23 cellular contexts compared by ENCODE assay signal in the genomic region with DNA sequence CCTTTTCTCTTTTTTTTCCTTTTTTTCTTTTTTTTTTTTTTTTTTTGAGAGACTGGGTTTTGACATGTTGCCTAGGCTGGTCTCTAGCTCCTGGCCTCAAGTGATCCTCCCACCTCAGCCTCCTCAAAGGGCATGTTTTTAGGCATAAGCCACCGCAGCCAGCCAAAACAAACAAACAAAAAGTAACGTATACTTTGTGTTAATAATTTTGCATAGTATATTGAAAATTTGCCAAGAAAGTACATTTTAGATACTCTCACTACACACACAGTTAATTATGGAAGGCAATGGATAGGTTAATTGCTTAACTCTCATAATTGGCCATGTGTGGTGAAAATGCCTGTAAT. TPM values are rescaled to one million over a fixed set of nuclear protein-coding genes. Genes with fewer than 3 reads are reported as not detected.
A peak's percentile ranks its signal among the peaks of the same experiment; 100 is the strongest.
DNase-seq lines count a peak whose midpoint lies in the region; ATAC-seq, FAIRE-seq and TF ChIP-seq lines count a peak whose summit lies in the region.
"Had no signal": no experiment of that assay in that cellular context is flagged by ENCODE, and none has a peak within 500 bp of the region (broad histone marks: within the 10 kb centered on the region; RNA-seq: fewer than 3 reads in every experiment).

No MANE protein-coding gene starts in this region.

- H3K9me3 ChIP-seq in kidney (ENCODE audit: control insufficient read depth in 1 of 2, low read length in 2 of 2): no peaks in the 10 kb centered on the region
- H3K9me3 ChIP-seq: gastroesophageal sphincter, neutrophil, SJCRH30 had no signal

- H3K79me2 ChIP-seq in GM23338 (replicated peaks; ENCODE audit: insufficient read depth): peaks cover 28% of the 10 kb centered on the region

- no peaks in the 10 kb centered on the region for H3K27me3 Mint-ChIP-seq in activated CD8-positive, alpha-beta T cell treated with anti-CD3 and anti-CD28 coated beads for 36 hours
- no peaks in the 10 kb centered on the region for H3K27me3 Mint-ChIP-seq in activated CD8-positive, alpha-beta T cell treated with anti-CD3 and anti-CD28 coated beads, Interleukin-2, amount 10 ng/mL, durations not matched to agents 7 days and 5 days (ENCODE audit: low read depth)
- H3K27me3 Mint-ChIP-seq in GM23338 (ENCODE audit: insufficient read depth, low read depth, poor library complexity) (peaks cover 12% of the 10 kb centered on the region), osteocyte (ENCODE audit: unreplicated experiment) (no peaks in the 10 kb centered on the region)
- H3K27me3 Mint-ChIP-seq in activated naive CD8-positive, alpha-beta T cell treated with anti-CD3 and anti-CD28 coated beads for 36 hours: no peaks in the 10 kb centered on the region
- H3K27me3 Mint-ChIP-seq: CD4-positive, alpha-beta memory T cell had no signal

- CTCF ChIA-PET in activated CD8-positive, alpha-beta T cell treated with anti-CD3 and anti-CD28 coated beads for 36 hours (lab: Charles Lee): no interaction called here
- CTCF ChIA-PET in activated CD8-positive, alpha-beta T cell treated with anti-CD3 and anti-CD28 coated beads, Interleukin-2, amount 10 ng/mL, durations not matched to agents 7 days and 5 days (lab: Charles Lee): no interaction called here

- POLR2A ChIA-PET in activated CD8-positive, alpha-beta T cell treated with anti-CD3 and anti-CD28 coated beads for 36 hours (lab: Charles Lee): interaction anchor here (0.6 kb wide), 1 partner anchor 30 kb away, joined by 3 read pairs; no protein-coding TSS in a partner anchor
- POLR2A ChIA-PET in activated CD8-positive, alpha-beta T cell treated with anti-CD3 and anti-CD28 coated beads, Interleukin-2, amount 10 ng/mL, durations not matched to agents 7 days and 5 days (lab: Charles Lee): no interaction called here

- H3K4me3 ChIP-seq in GM23338 (no peak overlapping the region), kidney (ENCODE audit: low read length in 2 of 2) (no peak overlapping the region)

- H3K4me3 Mint-ChIP-seq in activated CD8-positive, alpha-beta T cell treated with anti-CD3 and anti-CD28 coated beads for 36 hours: peak overlapping the region; percentile 17
- H3K4me3 Mint-ChIP-seq in activated CD8-positive, alpha-beta T cell treated with anti-CD3 and anti-CD28 coated beads, Interleukin-2, amount 10 ng/mL, durations not matched to agents 7 days and 5 days: no peak overlapping the region
- H3K4me3 Mint-ChIP-seq in GM23338 (peak overlapping the region; percentile 46; the same call in 1 of the 3 replicates), osteocyte (ENCODE audit: unreplicated experiment) (peak overlapping the region; percentile 18)
- H3K4me3 Mint-ChIP-seq in activated naive CD8-positive, alpha-beta T cell treated with anti-CD3 and anti-CD28 coated beads for 36 hours: peak overlapping the region; percentile 14

- H3K4me1 ChIP-seq in GM23338 (ENCODE audit: insufficient read depth): peaks cover 10% of the 10 kb centered on the region; the same call in 1 of the 2 replicates
- peaks cover 14 to 25% of the 10 kb centered on the region in 2 donors for H3K4me1 ChIP-seq in kidney (ENCODE audit: control insufficient read depth in 1 of 2, insufficient read depth in 1 of 2, low read depth in 1 of 2, low read length in 2 of 2)

- no peaks in the 10 kb centered on the region for H3K36me3 ChIP-seq in GM23338 (ENCODE audit: insufficient read depth)
- no peaks in the 10 kb centered on the region for H3K36me3 ChIP-seq in kidney (ENCODE audit: control insufficient read depth in 1 of 2, insufficient read depth in 2 of 2, low read length in 2 of 2)
- H3K36me3 ChIP-seq: gastroesophageal sphincter, neutrophil, SJCRH30 had no signal

- peaks cover 26% of the 10 kb centered on the region for H3K4me1 Mint-ChIP-seq in activated CD8-positive, alpha-beta T cell treated with anti-CD3 and anti-CD28 coated beads for 36 hours (ENCODE audit: low read depth)
- H3K4me1 Mint-ChIP-seq in activated CD8-positive, alpha-beta T cell treated with anti-CD3 and anti-CD28 coated beads, Interleukin-2, amount 10 ng/mL, durations not matched to agents 7 days and 5 days (ENCODE audit: low read depth): peaks cover 29% of the 10 kb centered on the region
- peaks cover 11% of the 10 kb centered on the region for H3K4me1 Mint-ChIP-seq in GM23338
- peaks cover 30% of the 10 kb centered on the region for H3K4me1 Mint-ChIP-seq in activated naive CD8-positive, alpha-beta T cell treated with anti-CD3 and anti-CD28 coated beads for 36 hours
- H3K4me1 Mint-ChIP-seq in osteocyte (ENCODE audit: unreplicated experiment): peaks cover 27% of the 10 kb centered on the region

- H3K36me3 Mint-ChIP-seq in activated CD8-positive, alpha-beta T cell treated with anti-CD3 and anti-CD28 coated beads for 36 hours (ENCODE audit: low read depth): peaks cover 4% of the 10 kb centered on the region
- H3K36me3 Mint-ChIP-seq in activated CD8-positive, alpha-beta T cell treated with anti-CD3 and anti-CD28 coated beads, Interleukin-2, amount 10 ng/mL, durations not matched to agents 7 days and 5 days (ENCODE audit: low read depth): peaks cover 10% of the 10 kb centered on the region
- H3K36me3 Mint-ChIP-seq in GM23338 (ENCODE audit: low read depth) (peaks cover 21% of the 10 kb centered on the region), osteocyte (ENCODE audit: unreplicated experiment) (peaks cover 6% of the 10 kb centered on the region)
- H3K36me3 Mint-ChIP-seq in activated naive CD8-positive, alpha-beta T cell treated with anti-CD3 and anti-CD28 coated beads for 36 hours: peaks cover 9% of the 10 kb centered on the region

- no peak for TF ChIP-seq CTCF in activated CD8-positive, alpha-beta T cell treated with anti-CD3 and anti-CD28 coated beads for 36 hours (IDR thresholded peaks at IDR 0.05)
- TF ChIP-seq CTCF in GM23338 (conservative IDR thresholded peaks at IDR 0.05; ENCODE audit: low read depth in 2 of 2): no peak
- no peak for TF ChIP-seq CTCF in osteocyte (IDR thresholded peaks at IDR 0.05)
- TF ChIP-seq CTCF in kidney (IDR thresholded peaks at IDR 0.05; ENCODE audit: borderline replicate concordance, extremely low read depth, insufficient read depth): no peak

- H3K27ac Mint-ChIP-seq in activated CD8-positive, alpha-beta T cell treated with anti-CD3 and anti-CD28 coated beads for 36 hours: no peak overlapping the region
- H3K27ac Mint-ChIP-seq in activated CD8-positive, alpha-beta T cell treated with anti-CD3 and anti-CD28 coated beads, Interleukin-2, amount 10 ng/mL, durations not matched to agents 7 days and 5 days: no peak overlapping the region
- no peak overlapping the region for H3K27ac Mint-ChIP-seq in GM23338
- no peak overlapping the region for H3K27ac Mint-ChIP-seq in activated naive CD8-positive, alpha-beta T cell treated with anti-CD3 and anti-CD28 coated beads for 36 hours
- H3K27ac Mint-ChIP-seq in osteocyte (ENCODE audit: unreplicated experiment): peak overlapping the region; percentile 41
- H3K27ac Mint-ChIP-seq: activated T-cell treated with anti-CD3 and anti-CD28 coated beads, Interleukin-2, amount 50 U/mL, for 72 hours had no signal

- peaks cover 9% of the 10 kb centered on the region for H4K20me1 ChIP-seq in GM23338 (replicated peaks; ENCODE audit: insufficient read depth)

- H3K27me3 ChIP-seq in GM23338 (ENCODE audit: insufficient read depth): no peaks in the 10 kb centered on the region
- H3K27me3 ChIP-seq: gastroesophageal sphincter, neutrophil, SJCRH30 had no signal

- no peak overlapping the region for H3K4me2 ChIP-seq in GM23338

- peaks cover 6% of the 10 kb centered on the region; the same call in 1 of the 2 replicates for H3F3A ChIP-seq in GM23338 (replicated peaks; ENCODE audit: low read depth)

- H3K9ac ChIP-seq in kidney (ENCODE audit: low read length in 2 of 2): no peak overlapping the region

- intact Hi-C loops in activated CD8-positive, alpha-beta T cell treated with anti-CD3 and anti-CD28 coated beads for 36 hours (cut with micrococcal nuclease): no loop called here
- intact Hi-C loops in kidney (cut with DNase I): no loop called here

- no peak for DNase-seq in activated CD8-positive, alpha-beta T cell treated with anti-CD3 and anti-CD28 coated beads for 36 hours
- no peak for DNase-seq in activated CD8-positive, alpha-beta T cell treated with anti-CD3 and anti-CD28 coated beads, Interleukin-2, amount 10 ng/mL, durations not matched to agents 7 days and 5 days
- DNase-seq in GM23338 (ENCODE audit: low spot score): no peak
- no peak for DNase-seq in activated naive CD8-positive, alpha-beta T cell treated with anti-CD3 and anti-CD28 coated beads for 36 hours
- no peak for DNase-seq in osteocyte (ENCODE audit: extremely low spot score, unreplicated experiment)
- DNase-seq in stimulated activated naive CD4-positive, alpha-beta T cell (lab: John Stamatoyannopoulos, UW): no peak
- no peak for DNase-seq in kidney
- no peak for DNase-seq in activated CD4-positive, CD25-positive, alpha-beta regulatory T cell (lab: John Stamatoyannopoulos, UW)
- DNase-seq: activated CD4-positive, alpha-beta T cell treated with anti-CD3 and anti-CD28 coated beads for 4 hours; activated T-cell treated with anti-CD3 and anti-CD28 coated beads, Interleukin-2, amount 50 U/mL, for 72 hours; CD4-positive, alpha-beta memory T cell; EL; erythroblast; H7; NCI-H1105 treated with DMSO at 0.1 percent for 48 hours; NCI-H526 treated with DMSO at 0.1 percent for 48 hours; right cardiac atrium; SJCRH30; T1000 had no signal

- H2AFZ ChIP-seq in GM23338: no peak overlapping the region

- no peak for FAIRE-seq in kidney (lab: Jason Lieb, UNC)

- peaks cover 1% of the 10 kb centered on the region for H3K9me3 Mint-ChIP-seq in activated CD8-positive, alpha-beta T cell treated with anti-CD3 and anti-CD28 coated beads for 36 hours
- no peaks in the 10 kb centered on the region for H3K9me3 Mint-ChIP-seq in activated CD8-positive, alpha-beta T cell treated with anti-CD3 and anti-CD28 coated beads, Interleukin-2, amount 10 ng/mL, durations not matched to agents 7 days and 5 days (ENCODE audit: insufficient read depth)
- peaks cover 20% of the 10 kb centered on the region for H3K9me3 Mint-ChIP-seq in GM23338
- no peaks in the 10 kb centered on the region for H3K9me3 Mint-ChIP-seq in activated naive CD8-positive, alpha-beta T cell treated with anti-CD3 and anti-CD28 coated beads for 36 hours
- peaks cover 5% of the 10 kb centered on the region for H3K9me3 Mint-ChIP-seq in osteocyte (ENCODE audit: unreplicated experiment)
- H3K9me3 Mint-ChIP-seq: CD4-positive, alpha-beta memory T cell had no signal

- H3K27ac ChIP-seq in GM23338 (ENCODE audit: low read depth) (no peak overlapping the region), kidney (ENCODE audit: low read depth in 2 of 2, low read length in 2 of 2) (no peak overlapping the region)
- H3K27ac ChIP-seq: KMS-11, SJCRH30 had no signal

- no peak for ATAC-seq in activated CD8-positive, alpha-beta T cell treated with anti-CD3 and anti-CD28 coated beads for 36 hours
- ATAC-seq in activated CD8-positive, alpha-beta T cell treated with anti-CD3 and anti-CD28 coated beads, Interleukin-2, amount 10 ng/mL, durations not matched to agents 7 days and 5 days: no peak
- no peak for ATAC-seq in GM23338
- ATAC-seq: activated T-cell treated with anti-CD3 and anti-CD28 coated beads, Interleukin-2, amount 50 U/mL, for 72 hours; gastroesophageal sphincter; right cardiac atrium had no signal

- no peaks in the 10 kb centered on the region for H3K9me2 ChIP-seq in GM23338 (ENCODE audit: insufficient read depth)

RNA-seq across cellular contexts. Expression of a gene that starts 1.6 kb away (rescaled TPM):
- 10 to 100 TPM; 74.3 to 77.4 TPM for total RNA-seq in activated CD8-positive, alpha-beta T cell treated with anti-CD3 and anti-CD28 coated beads for 36 hours
- total RNA-seq in activated CD8-positive, alpha-beta T cell treated with anti-CD3 and anti-CD28 coated beads, Interleukin-2, amount 10 ng/mL, durations not matched to agents 7 days and 5 days: 10 to 100 TPM; 92.4 to 92.7 TPM
- total RNA-seq in GM23338 (2014; rRNA removed; shearing (Covaris generic)): 70.0 and 79.6 TPM in 2 replicates
- polyA plus RNA-seq in GM23338 (2016; fragmentation: Nextera tagmentation; extraction: Ambion mirVana) (64.8 and 66.0 TPM in 2 replicates), kidney (ENCODE audit: insufficient read depth, low read depth, low replicate concordance) (148 TPM)
- total RNA-seq in activated naive CD8-positive, alpha-beta T cell treated with anti-CD3 and anti-CD28 coated beads for 36 hours: 10 to 100 TPM; 60.9 to 65.5 TPM
- total RNA-seq in osteocyte (126 and 130 TPM in 2 replicates), kidney (146 TPM)

RNA-seq across cellular contexts. Expression of a gene that starts 24.5 kb away (rescaled TPM):
- 1 to 10 TPM; 8.0 to 8.6 TPM for total RNA-seq in activated CD8-positive, alpha-beta T cell treated with anti-CD3 and anti-CD28 coated beads for 36 hours
- total RNA-seq in activated CD8-positive, alpha-beta T cell treated with anti-CD3 and anti-CD28 coated beads, Interleukin-2, amount 10 ng/mL, durations not matched to agents 7 days and 5 days: 10 to 100 TPM; 26.8 to 28.1 TPM
- 50.1 and 58.7 TPM in 2 replicates for total RNA-seq in GM23338 (2014; rRNA removed; shearing (Covaris generic))
- polyA plus RNA-seq in GM23338 (2016; fragmentation: Nextera tagmentation; extraction: Ambion mirVana) (18.9 and 20.7 TPM in 2 replicates), kidney (ENCODE audit: insufficient read depth, low read depth, low replicate concordance) (46.5 TPM)
- 1 to 10 TPM; 6.1 to 6.6 TPM for total RNA-seq in activated naive CD8-positive, alpha-beta T cell treated with anti-CD3 and anti-CD28 coated beads for 36 hours
- total RNA-seq in osteocyte (45.0 and 50.6 TPM in 2 replicates), kidney (48.4 TPM)

RNA-seq across cellular contexts. Expression of a gene that starts 24.6 kb away (rescaled TPM):
- total RNA-seq in activated CD8-positive, alpha-beta T cell treated with anti-CD3 and anti-CD28 coated beads for 36 hours: 10 to 100 TPM; 26.8 to 27.8 TPM
- not detected for total RNA-seq in activated CD8-positive, alpha-beta T cell treated with anti-CD3 and anti-CD28 coated beads, Interleukin-2, amount 10 ng/mL, durations not matched to agents 7 days and 5 days
- 1.4 and 2.2 TPM in 2 replicates for total RNA-seq in GM23338 (2014; rRNA removed; shearing (Covaris generic))
- polyA plus RNA-seq in GM23338 (2016; fragmentation: Nextera tagmentation; extraction: Ambion mirVana) (1.9 and 2.1 TPM in 2 replicates), kidney (ENCODE audit: insufficient read depth, low read depth, low replicate concordance) (40.3 TPM)
- total RNA-seq in activated naive CD8-positive, alpha-beta T cell treated with anti-CD3 and anti-CD28 coated beads for 36 hours: 1 to 10 TPM; 1.9 to 2.1 TPM
- total RNA-seq in osteocyte (6.5 and 8.6 TPM in 2 replicates), kidney (7.2 TPM)
- total RNA-seq: CD4-positive, alpha-beta memory T cell; mononuclear cell had no signal
- polyA plus RNA-seq: CD4-positive, alpha-beta memory T cell had no signal

RNA-seq across cellular contexts. Expression of a gene that starts 45.5 kb away (rescaled TPM):
- total RNA-seq in activated CD8-positive, alpha-beta T cell treated with anti-CD3 and anti-CD28 coated beads for 36 hours: 1 to 10 TPM; 3.6 TPM
- total RNA-seq in activated CD8-positive, alpha-beta T cell treated with anti-CD3 and anti-CD28 coated beads, Interleukin-2, amount 10 ng/mL, durations not matched to agents 7 days and 5 days: 1 to 10 TPM; 3.4 to 3.5 TPM
- total RNA-seq in GM23338 (2014; rRNA removed; shearing (Covaris generic)): 8.7 and 9.3 TPM in 2 replicates
- polyA plus RNA-seq in GM23338 (2016; fragmentation: Nextera tagmentation; extraction: Ambion mirVana) (2.0 and 2.2 TPM in 2 replicates), kidney (ENCODE audit: insufficient read depth, low read depth, low replicate concordance) (15.0 TPM)
- total RNA-seq in activated naive CD8-positive, alpha-beta T cell treated with anti-CD3 and anti-CD28 coated beads for 36 hours: under 1 TPM; 0.47 to 0.64 TPM
- total RNA-seq in osteocyte (0.30 TPM in 1 of 2 replicates, not detected in the other), kidney (26.6 TPM)

RNA-seq across cellular contexts. Expression of a gene that starts 56.2 kb away (rescaled TPM):
- 100 to 1,000 TPM; 242 to 254 TPM for total RNA-seq in activated CD8-positive, alpha-beta T cell treated with anti-CD3 and anti-CD28 coated beads for 36 hours
- total RNA-seq in activated CD8-positive, alpha-beta T cell treated with anti-CD3 and anti-CD28 coated beads, Interleukin-2, amount 10 ng/mL, durations not matched to agents 7 days and 5 days: 100 to 1,000 TPM; 283 to 291 TPM
- total RNA-seq in GM23338 (2014; rRNA removed; shearing (Covaris generic)): 359 and 389 TPM in 2 replicates
- polyA plus RNA-seq in GM23338 (2016; fragmentation: Nextera tagmentation; extraction: Ambion mirVana) (276 and 291 TPM in 2 replicates), kidney (ENCODE audit: insufficient read depth, low read depth, low replicate concordance) (103 TPM)
- total RNA-seq in activated naive CD8-positive, alpha-beta T cell treated with anti-CD3 and anti-CD28 coated beads for 36 hours: 100 to 1,000 TPM; 348 to 358 TPM
- total RNA-seq in osteocyte (154 and 156 TPM in 2 replicates), kidney (164 TPM)
